Comparison of ENCODE assay signal across 21 cellular contexts in genomic region chr22:44409691-44410316, GRCh38.
"Had no signal": no experiment of that assay in that cellular context is flagged by ENCODE, and none has a peak within 500 bp of the region (broad histone marks: within the 10 kb centered on the region; RNA-seq: fewer than 3 reads in every experiment).

No MANE protein-coding gene starts in this region.

- H3K4me1 ChIP-seq: prostate gland had no signal

- H3K27ac ChIP-seq: prostate gland, testis had no signal

- DNase-seq: activated B cell treated with CpG ODN at 0.5 μM for 24 hours; activated CD4-positive, alpha-beta T cell treated with anti-CD3 and anti-CD28 coated beads for 48 hours; activated CD8-positive, alpha-beta T cell treated with anti-CD3 and anti-CD28 coated beads for 36 hours; activated gamma-delta T cell treated with Interleukin-2 at 50 U/mL for 16 hours; activated T-cell treated with anti-CD3 and anti-CD28 coated beads, Interleukin-2, amount 50 U/mL, for 48 hours; amniotic stem cell; cortex of kidney; effector CD4-positive, alpha-beta T cell; foreskin fibroblast; glutamatergic neuron; occipital lobe; SW 1271; testis had no signal

- ATAC-seq: activated CD8-positive, alpha-beta T cell treated with anti-CD3 and anti-CD28 coated beads for 36 hours; left colon; naive thymus-derived CD8-positive, alpha-beta T cell had no signal

- H3K9me3 ChIP-seq: prostate gland, stomach, testis had no signal

- H3K4me2 ChIP-seq: smooth muscle cell had no signal

- H3K4me3 ChIP-seq: lung, prostate gland, smooth muscle cell, stomach, testis had no signal

- H3K27me3 ChIP-seq: testis had no signal

- H3K36me3 ChIP-seq: prostate gland, stomach had no signal

- FAIRE-seq: endothelial cell of umbilical vein, TTC549 had no signal
